ENCODE assay signal across 14 cellular contexts in the genomic region with DNA sequence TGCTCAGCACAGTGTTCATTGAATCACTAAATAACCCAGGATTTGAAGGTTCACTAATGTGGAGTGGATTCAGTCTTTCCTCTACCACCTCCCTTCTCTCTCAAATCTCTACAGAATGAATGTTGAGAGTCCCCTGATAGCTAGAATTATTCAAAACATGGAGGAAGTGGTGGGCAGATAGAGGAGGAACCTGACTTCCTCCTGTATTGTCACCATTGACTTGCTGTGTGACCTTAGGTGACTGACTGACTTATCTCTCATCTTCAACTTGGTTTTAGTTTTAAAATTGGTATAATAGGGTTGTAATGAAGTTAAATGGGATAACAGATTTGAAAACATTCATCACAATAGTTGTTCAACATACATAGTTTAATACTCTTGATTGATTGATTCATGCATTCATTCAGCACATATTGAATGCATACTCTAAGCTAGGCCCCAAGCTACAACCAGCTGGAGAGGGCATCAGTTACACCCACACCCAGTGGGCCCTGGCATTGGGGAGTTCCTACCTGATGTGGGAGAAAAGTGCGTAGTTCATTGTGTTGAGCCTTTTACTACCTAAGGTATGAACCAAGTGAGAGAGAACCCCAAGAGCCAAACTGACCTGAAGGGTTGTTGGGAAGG.
DNase-seq lines count a peak whose midpoint lies in the region; ATAC-seq, FAIRE-seq and TF ChIP-seq lines count a peak whose summit lies in the region.
"Had no signal": no experiment of that assay in that cellular context is flagged by ENCODE, and none has a peak within 500 bp of the region (broad histone marks: within the 10 kb centered on the region; RNA-seq: fewer than 3 reads in every experiment).

No MANE protein-coding gene starts in this region.

- H3K9me3 ChIP-seq in sigmoid colon = no peaks in the 10 kb centered on the region
- H3K9me3 ChIP-seq: gastrocnemius medialis had no signal

- no TSS peak for BruUV-seq in Calu3 (replicated peaks; lab: Mats Ljungman, UMichigan)

- TF ChIP-seq POLR2A in GM12892 (IDR thresholded peaks at IDR 0.05; ENCODE audit: low read depth, low read length) = no peak
- TF ChIP-seq POLR2A in sigmoid colon (IDR thresholded peaks at IDR 0.05) = no peak

- FAIRE-seq in GM12892 (lab: Jason Lieb, UNC) = peak; percentile 93

- 97 to 98% methylated on average over 1 of the region's 1 CpG for WGBS in sigmoid colon, 2 donors

- CTCF ChIA-PET in Calu3 (lab: Charles Lee) = interaction anchor here (1.1 kb wide), 1 partner anchor 688 kb away, joined by 3 read pairs; a partner anchor contains a TSS

- H3K27ac Mint-ChIP-seq in Calu3 (ENCODE audit: unreplicated experiment) = no peak overlapping the region

- no peak for TF ChIP-seq CTCF in GM20000 (IDR thresholded peaks at IDR 0.05; ENCODE audit: extremely low read depth, missing control alignments)
- no peak for TF ChIP-seq CTCF in Calu3 (IDR thresholded peaks at IDR 0.05; ENCODE audit: unreplicated experiment)
- TF ChIP-seq CTCF in sigmoid colon (IDR thresholded peaks at IDR 0.05) = no peak

- no peak for TF ChIP-seq EP300 in sigmoid colon (IDR thresholded peaks at IDR 0.05)

- no peak overlapping the region for H3K27ac ChIP-seq in sigmoid colon
- H3K27ac ChIP-seq: gastrocnemius medialis had no signal

- no peaks in the 10 kb centered on the region for H3K36me3 Mint-ChIP-seq in Calu3 (ENCODE audit: insufficient read depth, unreplicated experiment)

- no peaks in the 10 kb centered on the region for H3K27me3 Mint-ChIP-seq in Calu3 (ENCODE audit: unreplicated experiment)

- intact Hi-C loops in Calu3 (cut with micrococcal nuclease; ENCODE audit: unreplicated experiment) = loop anchor here (5.0 to 10.0 kb wide), 2 partner anchors 115 to 698 kb away; no protein-coding TSS in a partner anchor
- intact Hi-C loops in sigmoid colon (cut with DNase I) = no loop called here

- H3K4me1 Mint-ChIP-seq in Calu3 (ENCODE audit: low read depth, unreplicated experiment) = no peaks in the 10 kb centered on the region
- H3K4me1 Mint-ChIP-seq: H9 had no signal

- H3K36me3 ChIP-seq in sigmoid colon = peaks cover 0 to 10% (median 0%) of the 10 kb centered on the region in 4 donors

- H3K4me3 ChIP-seq in sigmoid colon = no peak overlapping the region
- H3K4me3 ChIP-seq: gastrocnemius medialis had no signal

- no peak for DNase-seq in GM12892 (ENCODE audit: insufficient read length)
- peak; percentile 17 for DNase-seq in GM20000 (ENCODE audit: low spot score)
- DNase-seq in germinal center (ENCODE audit: low spot score) = peak; percentile 19
- DNase-seq in NCI-H1417 (lab: John Stamatoyannopoulos, UW) = no peak
- DNase-seq in Calu3 = no peak
- DNase-seq in SW480 (ENCODE audit: low spot score) = no peak
- no peak for DNase-seq in sigmoid colon
- DNase-seq: cortex of kidney, gastrocnemius medialis, H9, NCI-H2081, occipital lobe had no signal

- H3K27me3 ChIP-seq in sigmoid colon = no peaks in the 10 kb centered on the region
- H3K27me3 ChIP-seq: gastrocnemius medialis had no signal

- H3K4me3 Mint-ChIP-seq in Calu3 (ENCODE audit: low read depth, unreplicated experiment) = no peak overlapping the region
- H3K4me3 Mint-ChIP-seq: H9 had no signal

- no peaks in the 10 kb centered on the region for H3K9me3 Mint-ChIP-seq in Calu3 (ENCODE audit: low read depth, unreplicated experiment)
- H3K9me3 Mint-ChIP-seq: H9 had no signal

- peaks cover 0 to 11% (median 4%) of the 10 kb centered on the region in 4 donors for H3K4me1 ChIP-seq in sigmoid colon

- ATAC-seq in HG03571 (IDR thresholded peaks at IDR 0.05; ENCODE audit: unreplicated experiment) = peak; percentile 64
- ATAC-seq: gastrocnemius medialis, left lobe of liver had no signal

Comparison
In these comparisons a context has a peak if more than half of its experiments do, and no peak if none do; other contexts are left out.
1. DNase-seq: peak in GM20000 (single experiment) and germinal center (single experiment); none in GM12892 (single experiment), NCI-H1417 (0 of 3), Calu3 (single experiment), SW480 (single experiment) and sigmoid colon (single experiment).